In genomic region chr1:107378602-107379265, GRCh38 we compare ENCODE assay signal across 14 cellular contexts.
"Had no signal": no experiment of that assay in that cellular context is flagged by ENCODE, and none has a peak within 500 bp of the region (broad histone marks: within the 10 kb centered on the region; RNA-seq: fewer than 3 reads in every experiment).

No MANE protein-coding gene starts in this region.

- H3K27me3 ChIP-seq: brain microvascular endothelial cell had no signal

- H3K36me3 ChIP-seq: brain microvascular endothelial cell, heart right ventricle had no signal

- H3K4me3 Mint-ChIP-seq: activated B cell treated with CpG ODN at 0.5 μM for 24 hours; activated CD4-positive, alpha-beta T cell treated with anti-CD3 and anti-CD28 coated beads, Interleukin-2, amount 10 ng/mL, durations not matched to agents 24 days and 14 days; activated naive CD8-positive, alpha-beta T cell treated with anti-CD3 and anti-CD28 coated beads for 36 hours; dendritic cell treated with granulocyte-macrophage colony-stimulating factor and Interleukin-4, amounts not matched to agents 40 ng/mL and 50 ng/mL, for 4 days; neural crest cell; stimulated activated memory B cell treated with anti-CD40 and anti-IgM and Interleukin-4, amounts not matched to agents 10 μg/mL and 1 μg/mL and 100 μg/mL, for 72 hours had no signal

- H3K4me1 Mint-ChIP-seq: activated B cell treated with CpG ODN at 0.5 μM for 24 hours; activated CD4-positive, alpha-beta T cell treated with anti-CD3 and anti-CD28 coated beads, Interleukin-2, amount 10 ng/mL, durations not matched to agents 24 days and 14 days; activated naive CD8-positive, alpha-beta T cell treated with anti-CD3 and anti-CD28 coated beads for 36 hours; stimulated activated memory B cell treated with anti-CD40 and anti-IgM and Interleukin-4, amounts not matched to agents 10 μg/mL and 1 μg/mL and 100 μg/mL, for 72 hours had no signal

- H3K4me3 ChIP-seq: heart right ventricle had no signal

- H3K36me3 Mint-ChIP-seq: activated naive CD8-positive, alpha-beta T cell treated with anti-CD3 and anti-CD28 coated beads for 36 hours; stimulated activated memory B cell treated with anti-CD40 and anti-IgM and Interleukin-4, amounts not matched to agents 10 μg/mL and 1 μg/mL and 100 μg/mL, for 72 hours had no signal

- H3K4me1 ChIP-seq: heart right ventricle had no signal

- ATAC-seq: heart right ventricle; left ventricle myocardium superior; stimulated activated memory B cell treated with anti-CD40 and anti-IgM and Interleukin-4, amounts not matched to agents 10 μg/mL and 1 μg/mL and 100 μg/mL, for 72 hours had no signal

- H3K27ac ChIP-seq: brain microvascular endothelial cell, heart right ventricle had no signal

- DNase-seq: activated B cell treated with CpG ODN at 0.5 μM for 24 hours; activated CD4-positive, alpha-beta T cell treated with anti-CD3 and anti-CD28 coated beads, Interleukin-2, amount 10 ng/mL, durations not matched to agents 24 days and 14 days; activated gamma-delta T cell treated with Interleukin-2 at 50 U/mL for 16 hours; activated naive CD8-positive, alpha-beta T cell treated with anti-CD3 and anti-CD28 coated beads for 36 hours; amygdala; brain microvascular endothelial cell; cerebellar nuclear complex; effector memory CD4-positive, alpha-beta T cell; heart right ventricle; left ventricle myocardium superior; T-helper 2 cell had no signal

- H3K9me3 ChIP-seq: heart right ventricle had no signal

- H3K27me3 Mint-ChIP-seq: activated B cell treated with CpG ODN at 0.5 μM for 24 hours; activated CD4-positive, alpha-beta T cell treated with anti-CD3 and anti-CD28 coated beads, Interleukin-2, amount 10 ng/mL, durations not matched to agents 24 days and 14 days; dendritic cell treated with granulocyte-macrophage colony-stimulating factor and Interleukin-4, amounts not matched to agents 40 ng/mL and 50 ng/mL, for 4 days; stimulated activated memory B cell treated with anti-CD40 and anti-IgM and Interleukin-4, amounts not matched to agents 10 μg/mL and 1 μg/mL and 100 μg/mL, for 72 hours had no signal

- H3K27ac Mint-ChIP-seq: activated B cell treated with CpG ODN at 0.5 μM for 24 hours; activated CD4-positive, alpha-beta T cell treated with anti-CD3 and anti-CD28 coated beads, Interleukin-2, amount 10 ng/mL, durations not matched to agents 24 days and 14 days; activated naive CD8-positive, alpha-beta T cell treated with anti-CD3 and anti-CD28 coated beads for 36 hours; dendritic cell treated with granulocyte-macrophage colony-stimulating factor and Interleukin-4, amounts not matched to agents 40 ng/mL and 50 ng/mL, for 4 days; stimulated activated memory B cell treated with anti-CD40 and anti-IgM and Interleukin-4, amounts not matched to agents 10 μg/mL and 1 μg/mL and 100 μg/mL, for 72 hours had no signal

- H3K9me3 Mint-ChIP-seq: activated B cell treated with CpG ODN at 0.5 μM for 24 hours; activated CD4-positive, alpha-beta T cell treated with anti-CD3 and anti-CD28 coated beads, Interleukin-2, amount 10 ng/mL, durations not matched to agents 24 days and 14 days; activated naive CD8-positive, alpha-beta T cell treated with anti-CD3 and anti-CD28 coated beads for 36 hours; dendritic cell treated with granulocyte-macrophage colony-stimulating factor and Interleukin-4, amounts not matched to agents 40 ng/mL and 50 ng/mL, for 4 days; neural crest cell; stimulated activated memory B cell treated with anti-CD40 and anti-IgM and Interleukin-4, amounts not matched to agents 10 μg/mL and 1 μg/mL and 100 μg/mL, for 72 hours had no signal
